Comparison of ENCODE assay signal across 9 cellular contexts in the genomic region with DNA sequence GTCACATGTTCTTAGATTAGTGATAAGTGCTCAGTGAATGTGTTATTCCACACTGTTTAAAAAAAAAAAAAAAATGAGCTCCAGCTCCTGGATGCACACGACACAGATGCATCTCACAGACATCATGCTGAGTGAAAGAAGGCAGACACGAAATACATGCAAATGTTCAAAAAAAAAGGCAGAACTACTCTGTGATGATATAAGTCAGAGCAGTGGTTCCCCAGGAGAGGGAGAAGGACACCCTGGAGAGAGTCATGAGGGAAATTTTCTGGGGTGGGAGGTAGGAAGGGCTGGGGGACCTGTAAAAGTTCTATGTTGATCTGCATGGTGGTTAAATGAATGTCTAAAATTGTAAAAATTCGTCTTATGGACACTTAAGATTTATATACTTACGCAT. TPM values are rescaled to one million over a fixed set of nuclear protein-coding genes. Genes with fewer than 3 reads are reported as not detected.
DNase-seq lines count a peak whose midpoint lies in the region; ATAC-seq and TF ChIP-seq lines count a peak whose summit lies in the region.
"Had no signal": no experiment of that assay in that cellular context is flagged by ENCODE, and none has a peak within 500 bp of the region (broad histone marks: within the 10 kb centered on the region; RNA-seq: fewer than 3 reads in every experiment).

No MANE protein-coding gene starts in this region.

- no TSS peak for BruUV-seq in mammary epithelial cell (replicated peaks; lab: Mats Ljungman, UMichigan)

- in situ Hi-C loops in mammary epithelial cell (cut with MboI; ENCODE audit: low sequenced_read_pairs in 2 of 2) = no loop called here

- H3K27me3 Mint-ChIP-seq in nephron progenitor cell (ENCODE audit: low read depth, poor library complexity) = no peaks in the 10 kb centered on the region

- H4K20me1 ChIP-seq in Karpas-422 (ENCODE audit: insufficient read depth, low read depth, low read length) (peaks cover 8% of the 10 kb centered on the region; the same call in 1 of the 2 replicates), mammary epithelial cell (ENCODE audit: insufficient read depth, low read length) (no peaks in the 10 kb centered on the region)

- peak overlapping the region; percentile 64 for H3K4me3 ChIP-seq in Karpas-422 (ENCODE audit: low read length)
- H3K4me3 ChIP-seq in mammary epithelial cell (replicated peaks in 1 of 3; ENCODE audit: insufficient read depth in 1 of 3, low read depth in 2 of 3, low read length in 3 of 3) = no peak overlapping the region

- peaks cover 15% of the 10 kb centered on the region for H3K36me3 Mint-ChIP-seq in nephron progenitor cell (ENCODE audit: low read depth)

- ATAC-seq in GM21515 (IDR thresholded peaks at IDR 0.05; ENCODE audit: unreplicated experiment) = no peak

- H3K9ac ChIP-seq in Karpas-422 (ENCODE audit: low read length) = peak overlapping the region; percentile 73
- H3K9ac ChIP-seq in mammary epithelial cell (ENCODE audit: insufficient read depth, low read length) = no peak overlapping the region

- peak overlapping the region; percentile 95 for H3K4me3 Mint-ChIP-seq in nephron progenitor cell

- DNase-seq in CD1c-positive myeloid dendritic cell (ENCODE audit: extremely low spot score) = peak; percentile 82
- DNase-seq in Karpas-422 = peak; percentile 89
- DNase-seq in mammary epithelial cell = no peak
- no peak for DNase-seq in nephron progenitor cell
- no peak for DNase-seq in C1 segment of cervical spinal cord (lab: John Stamatoyannopoulos, UW)
- DNase-seq in NCI-H146 treated with DMSO at 0.1 percent for 48 hours (lab: John Stamatoyannopoulos, UW; ENCODE audit: unreplicated experiment) = no peak
- DNase-seq in AG08396 (ENCODE audit: low spot score) = no peak
- DNase-seq: activated effector memory CD4-positive, alpha-beta T cell treated with Interleukin-2 at 50 U/mL for 16 hours had no signal

- no peaks in the 10 kb centered on the region for H3K27me3 ChIP-seq in Karpas-422 (ENCODE audit: low read length)
- no peaks in the 10 kb centered on the region for H3K27me3 ChIP-seq in mammary epithelial cell (ENCODE audit: insufficient read depth, low read length)

- H3K36me3 ChIP-seq in Karpas-422 (ENCODE audit: insufficient read depth, low read length) (no peaks in the 10 kb centered on the region; the same call in 1 of the 2 replicates), mammary epithelial cell (ENCODE audit: insufficient read depth, low read length) (peaks cover 15% of the 10 kb centered on the region)

- H3K79me2 ChIP-seq in Karpas-422 (ENCODE audit: low read length) = peaks cover 20% of the 10 kb centered on the region; the same call in 1 of the 2 replicates
- H3K79me2 ChIP-seq in mammary epithelial cell (ENCODE audit: insufficient read depth, low read length) = peaks cover 77% of the 10 kb centered on the region

- peaks cover 83% of the 10 kb centered on the region for H3K4me1 Mint-ChIP-seq in nephron progenitor cell

- dilution Hi-C loops in mammary epithelial cell (cut with HindIII; ENCODE audit: low sequenced_read_pairs) = no loop called here

- H3K27ac Mint-ChIP-seq in nephron progenitor cell = peak overlapping the region; percentile 99

- no peaks in the 10 kb centered on the region for H3K9me2 ChIP-seq in Karpas-422 (replicated peaks; ENCODE audit: insufficient read depth, low read length)

- H3K9me3 Mint-ChIP-seq in nephron progenitor cell = no peaks in the 10 kb centered on the region

- no peaks in the 10 kb centered on the region for H3K9me3 ChIP-seq in Karpas-422 (ENCODE audit: low read length)
- no peaks in the 10 kb centered on the region for H3K9me3 ChIP-seq in mammary epithelial cell (replicated peaks; ENCODE audit: insufficient read depth, low read length)

- CTCF ChIA-PET in mammary epithelial cell (lab: Charles Lee; ENCODE audit: low non-redundant PET) = interaction anchor here (0.6 kb wide), 1 partner anchor 1160 kb away, joined by 3 read pairs; no protein-coding TSS in a partner anchor

- H3K4me1 ChIP-seq in Karpas-422 (ENCODE audit: low read length) (peaks cover 75% of the 10 kb centered on the region), mammary epithelial cell (ENCODE audit: insufficient read depth, low read length) (peaks cover 66% of the 10 kb centered on the region)

- peak overlapping the region; percentile 90 for H3K27ac ChIP-seq in Karpas-422 (ENCODE audit: low read length)
- H3K27ac ChIP-seq in mammary epithelial cell (ENCODE audit: insufficient read depth, low read depth, low read length) = no peak overlapping the region

- WGBS in mammary epithelial cell (ENCODE audit: low coverage, missing lambda C conversion rate) = 73% methylated on average over 4 of the region's 4 CpGs

- TF ChIP-seq CTCF in mammary epithelial cell (conservative IDR thresholded peaks at IDR 0.05 in 1 of 2, IDR thresholded peaks at IDR 0.05 in 1 of 2; ENCODE audit: extremely low read depth in 1 of 2, insufficient read depth in 1 of 2, low read depth in 1 of 2, low read length in 2 of 2) (no peak), nephron progenitor cell (IDR thresholded peaks at IDR 0.05) (no peak)

- H3K4me2 ChIP-seq in Karpas-422 (ENCODE audit: low read depth, low read length, poor library complexity, severe bottlenecking) (peak overlapping the region; percentile 68), mammary epithelial cell (ENCODE audit: insufficient read depth, low read depth, low read length) (peak overlapping the region; percentile 80)

- H2AFZ ChIP-seq in Karpas-422 (ENCODE audit: low read length) (no peak overlapping the region), mammary epithelial cell (ENCODE audit: low read depth, low read length) (no peak overlapping the region)

- intact Hi-C loops in mammary epithelial cell (cut with micrococcal nuclease) = no loop called here

RNA-seq across cellular contexts. Expression of a gene that starts 4.3 kb away (rescaled TPM):
- total RNA-seq in Karpas-422 (2014; rRNA removed; shearing (Covaris generic); ENCODE audit: low replicate concordance) = 10.3 and 11.1 TPM in 2 replicates
- total RNA-seq in mammary epithelial cell = 1 to 10 TPM; 6.5 to 9.6 TPM
- 8.4 TPM for polyA plus RNA-seq in mammary epithelial cell
- polyA minus RNA-seq in mammary epithelial cell = 22.2 TPM

RNA-seq across cellular contexts. Expression of a gene that starts 41.6 kb away (rescaled TPM):
- 8.7 and 9.5 TPM in 2 replicates for total RNA-seq in Karpas-422 (2014; rRNA removed; shearing (Covaris generic); ENCODE audit: low replicate concordance)
- total RNA-seq in mammary epithelial cell = 1 to 10 TPM; 5.2 to 5.7 TPM
- polyA plus RNA-seq in mammary epithelial cell = 1.3 TPM
- polyA minus RNA-seq in mammary epithelial cell = not detected

RNA-seq across cellular contexts. Expression of a gene that starts 41.6 kb away (rescaled TPM):
- 38.5 and 51.8 TPM in 2 replicates for total RNA-seq in Karpas-422 (2014; rRNA removed; shearing (Covaris generic); ENCODE audit: low replicate concordance)
- 10 to 100 TPM; 47.0 to 51.3 TPM for total RNA-seq in mammary epithelial cell
- 37.7 TPM for polyA plus RNA-seq in mammary epithelial cell
- 73.7 TPM for polyA minus RNA-seq in mammary epithelial cell

RNA-seq across cellular contexts. Expression of a gene that starts 43.3 kb away (rescaled TPM):
- total RNA-seq in Karpas-422 (2014; rRNA removed; shearing (Covaris generic); ENCODE audit: low replicate concordance) = not detected in 2 replicates
- total RNA-seq in mammary epithelial cell = not detected
- not detected for polyA plus RNA-seq in mammary epithelial cell
- polyA minus RNA-seq in mammary epithelial cell = not detected

Comparison
In these comparisons a context has a peak if more than half of its experiments do, and no peak if none do; other contexts are left out.
1. DNase-seq: peak in CD1c-positive myeloid dendritic cell (single experiment) and Karpas-422 (single experiment); none in mammary epithelial cell (single experiment), nephron progenitor cell (single experiment), C1 segment of cervical spinal cord (0 of 14), NCI-H146 treated with DMSO at 0.1 percent for 48 hours (single experiment) and AG08396 (single experiment).